23 cellular contexts compared by ENCODE assay signal in genomic region chr6:155265843-155266535, GRCh38. TPM values are rescaled to one million over a fixed set of nuclear protein-coding genes. Genes with fewer than 3 reads are reported as not detected.
A peak's percentile ranks its signal among the peaks of the same experiment; 100 is the strongest.
DNase-seq lines count a peak whose midpoint lies in the region; ATAC-seq and TF ChIP-seq lines count a peak whose summit lies in the region.
"Had no signal": no experiment of that assay in that cellular context is flagged by ENCODE, and none has a peak within 500 bp of the region (broad histone marks: within the 10 kb centered on the region; RNA-seq: fewer than 3 reads in every experiment).

No MANE protein-coding gene starts in this region.

- no peak overlapping the region for H3K23ac ChIP-seq in IMR-90 (ENCODE audit: low read depth, low read length)
- no peak overlapping the region for H3K23ac ChIP-seq in mesenchymal stem cell (ENCODE audit: low read length in 2 of 2)

- no peak overlapping the region for H2BK20ac ChIP-seq in IMR-90 (ENCODE audit: low read depth, low read length)

- no peak overlapping the region for H4K8ac ChIP-seq in IMR-90 (ENCODE audit: low read depth in 2 of 2, low read length in 2 of 2)
- no peak overlapping the region for H4K8ac ChIP-seq in mesenchymal stem cell (ENCODE audit: low read length)

- no peak overlapping the region for H3K4me2 ChIP-seq in IMR-90 (ENCODE audit: low read depth, low read length)
- H3K4me2 ChIP-seq in mammary epithelial cell (ENCODE audit: insufficient read depth, low read depth, low read length): no peak overlapping the region
- H3K4me2 ChIP-seq in mesenchymal stem cell (ENCODE audit: low read length, poor library complexity, severe bottlenecking): no peak overlapping the region

- H3K27ac ChIP-seq in IMR-90 (ENCODE audit: insufficient read depth, low read length) (no peak overlapping the region), mammary epithelial cell (ENCODE audit: insufficient read depth, low read depth, low read length) (no peak overlapping the region), mesenchymal stem cell (ENCODE audit: low read length, poor library complexity, severe bottlenecking) (no peak overlapping the region)
- H3K27ac ChIP-seq: prostate gland, tibial artery had no signal

- no peak overlapping the region for H2AK9ac ChIP-seq in IMR-90 (replicated peaks; ENCODE audit: low read depth, low read length, poor library complexity)

- no peak overlapping the region for H3K56ac ChIP-seq in IMR-90 (ENCODE audit: extremely low read depth, insufficient read depth, low read length)

- H3K79me1 ChIP-seq in IMR-90 (ENCODE audit: low read depth in 1 of 2, low read length in 2 of 2) (peaks cover 13 to 41% of the 10 kb centered on the region in 2 experiments), mesenchymal stem cell (replicated peaks; ENCODE audit: low read length, poor library complexity, severe bottlenecking) (peaks cover 22% of the 10 kb centered on the region)

- in situ Hi-C loops in IMR-90 (cut with MboI; ENCODE audit: low sequenced_read_pairs): no loop called here
- in situ Hi-C loops in mammary epithelial cell (cut with MboI; ENCODE audit: low sequenced_read_pairs in 2 of 2): no loop called here

- H3K18ac ChIP-seq in IMR-90 (ENCODE audit: low read depth, low read length): no peak overlapping the region
- no peak overlapping the region for H3K18ac ChIP-seq in mesenchymal stem cell (ENCODE audit: low read depth in 1 of 2, low read length in 2 of 2)

- H3K27me3 ChIP-seq in IMR-90 (ENCODE audit: control insufficient read depth, insufficient read depth, low read length): no peaks in the 10 kb centered on the region
- no peaks in the 10 kb centered on the region for H3K27me3 ChIP-seq in mammary epithelial cell (ENCODE audit: insufficient read depth, low read length)
- no peaks in the 10 kb centered on the region for H3K27me3 ChIP-seq in mesenchymal stem cell (ENCODE audit: control insufficient read depth in 1 of 2, insufficient read depth in 1 of 2, low read length in 2 of 2)
- H3K27me3 ChIP-seq: heart left ventricle, tibial artery had no signal

- intact Hi-C loops in IMR-90 (cut with micrococcal nuclease): no loop called here
- intact Hi-C loops in mammary epithelial cell (cut with micrococcal nuclease): loop anchor here (5.0 kb wide), 1 partner anchor 89 kb away; no protein-coding TSS in a partner anchor

- H3K79me2 ChIP-seq in mammary epithelial cell (ENCODE audit: insufficient read depth, low read length): peaks cover 43% of the 10 kb centered on the region

- dilution Hi-C loops in IMR-90 (cut with HindIII; ENCODE audit: low sequenced_read_pairs, unreplicated experiment) (no loop called here), mammary epithelial cell (cut with HindIII; ENCODE audit: low sequenced_read_pairs) (no loop called here)

- POLR2A ChIA-PET in IMR-90 (lab: Charles Lee; ENCODE audit: unreplicated experiment): interaction anchor here (0.6 kb wide), 1 partner anchor 469 kb away, joined by 21 read pairs; no protein-coding TSS in a partner anchor

- no peak for TF ChIP-seq POLR2A in IMR-90 (IDR thresholded peaks at IDR 0.05; ENCODE audit: low read depth, low read length)

- no peak overlapping the region for H3K9ac ChIP-seq in IMR-90 (ENCODE audit: low read depth, low read length)
- no peak overlapping the region for H3K9ac ChIP-seq in mammary epithelial cell (ENCODE audit: insufficient read depth, low read length)
- H3K9ac ChIP-seq in mesenchymal stem cell (ENCODE audit: low read length): no peak overlapping the region

- H3K4me1 ChIP-seq in IMR-90 (ENCODE audit: control insufficient read depth, insufficient read depth, low read length) (peaks cover 2% of the 10 kb centered on the region; the same call in 1 of the 2 replicates), mammary epithelial cell (ENCODE audit: insufficient read depth, low read length) (peaks cover 10% of the 10 kb centered on the region), mesenchymal stem cell (ENCODE audit: control insufficient read depth, insufficient read depth, low read depth, low read length) (no peaks in the 10 kb centered on the region)
- H3K4me1 ChIP-seq: prostate gland, tibial artery had no signal

- DNase-seq in ELR (ENCODE audit: low read depth) (peak; percentile 38), IMR-90 (no peak), mammary epithelial cell (no peak), mesenchymal stem cell (no peak), DMS53 (lab: John Stamatoyannopoulos, UW) (no peak), NAMALWA (ENCODE audit: low spot score) (no peak)
- DNase-seq: activated CD8-positive, alpha-beta T cell treated with anti-CD3 and anti-CD28 coated beads, Interleukin-2, amount 10 ng/mL, durations not matched to agents 7 days and 5 days; activated gamma-delta T cell; activated T-cell treated with anti-CD3 and anti-CD28 coated beads for 4 hours; CD8-positive, alpha-beta memory T cell; GF-D8; heart left ventricle; NCI-H1436; OCI-M1; SHP77; stimulated activated naive CD8-positive, alpha-beta T cell treated with anti-CD3 and anti-CD28 coated beads, Interleukin-15, amount 100 ng/mL, for 72 hours; T-helper 1 cell; tibial artery had no signal

- H3K4ac ChIP-seq in IMR-90 (ENCODE audit: low read depth, low read length) (no peak overlapping the region), mesenchymal stem cell (ENCODE audit: low read depth in 1 of 2, low read length in 2 of 2) (no peak overlapping the region)

- H2AFZ ChIP-seq in IMR-90 (replicated peaks; ENCODE audit: low read length, poor library complexity) (no peak overlapping the region), mammary epithelial cell (ENCODE audit: low read depth, low read length) (no peak overlapping the region), mesenchymal stem cell (ENCODE audit: low read depth, low read length) (no peak overlapping the region)

- H2BK15ac ChIP-seq in IMR-90 (ENCODE audit: low read depth, low read length) (no peak overlapping the region), mesenchymal stem cell (ENCODE audit: low read depth, poor library complexity, severe bottlenecking) (no peak overlapping the region)

- no TSS peak for BruUV-seq in IMR-90 (replicated peaks; lab: Mats Ljungman, UMichigan)
- BruUV-seq in mammary epithelial cell (replicated peaks; lab: Mats Ljungman, UMichigan): no TSS peak

- H4K20me1 ChIP-seq in IMR-90 (ENCODE audit: insufficient read depth, low read length): no peaks in the 10 kb centered on the region
- H4K20me1 ChIP-seq in mammary epithelial cell (ENCODE audit: insufficient read depth, low read length): no peaks in the 10 kb centered on the region

- no peak overlapping the region for H4K5ac ChIP-seq in IMR-90 (ENCODE audit: low read depth, low read length)

- TF ChIP-seq CTCF in IMR-90 (conservative IDR thresholded peaks at IDR 0.05; ENCODE audit: low read depth, low read length): 0 out of 2 replicates have a peak, but pooled peaks have one; percentile 3
- TF ChIP-seq CTCF in mammary epithelial cell (conservative IDR thresholded peaks at IDR 0.05 in 1 of 2, IDR thresholded peaks at IDR 0.05 in 1 of 2; ENCODE audit: extremely low read depth in 1 of 2, insufficient read depth in 1 of 2, low read depth in 1 of 2, low read length in 2 of 2): peak; percentile 12 to 29

- WGBS in IMR-90 (ENCODE audit: extremely low coverage in 2 of 2, insufficient read length in 1 of 2), 2 experiments: no CpG with 5 or more reads among the region's 4 CpGs
- WGBS in mammary epithelial cell (ENCODE audit: low coverage, missing lambda C conversion rate): 64% methylated on average over 4 of the region's 4 CpGs
- WGBS in mesenchymal stem cell: 88% methylated on average over 4 of the region's 4 CpGs

- H2AK5ac ChIP-seq in IMR-90 (ENCODE audit: low read depth, low read length) (no peak overlapping the region), mesenchymal stem cell (ENCODE audit: low read length, severe bottlenecking) (no peak overlapping the region)

- H3K14ac ChIP-seq in IMR-90 (replicated peaks; ENCODE audit: low read depth, low read length) (no peak overlapping the region), mesenchymal stem cell (ENCODE audit: low read length in 2 of 2) (no peak overlapping the region)

- no peak for TF ChIP-seq RAD21 in IMR-90 (IDR thresholded peaks at IDR 0.05; ENCODE audit: low read length)

- H3K4me3 ChIP-seq in IMR-90 (ENCODE audit: insufficient read depth, low read depth, low read length) (no peak overlapping the region), mammary epithelial cell (replicated peaks in 1 of 3; ENCODE audit: insufficient read depth in 1 of 3, low read depth in 2 of 3, low read length in 3 of 3) (no peak overlapping the region), mesenchymal stem cell (ENCODE audit: insufficient read depth in 1 of 2, low read depth in 1 of 2, low read length in 2 of 2) (no peak overlapping the region)
- H3K4me3 ChIP-seq: heart left ventricle, prostate gland, tibial artery had no signal

- no peak overlapping the region for H2BK120ac ChIP-seq in IMR-90 (ENCODE audit: low read depth, low read length)
- no peak overlapping the region for H2BK120ac ChIP-seq in mesenchymal stem cell (ENCODE audit: low read depth, low read length)

- H4K91ac ChIP-seq in IMR-90 (ENCODE audit: insufficient read depth, low read depth, low read length): no peak overlapping the region
- peak overlapping the region; percentile 32 for H4K91ac ChIP-seq in mesenchymal stem cell (ENCODE audit: low read length)

- no peak overlapping the region for H2BK12ac ChIP-seq in mesenchymal stem cell (ENCODE audit: low read length in 2 of 2)

- H3K36me3 ChIP-seq in IMR-90 (ENCODE audit: control insufficient read depth, insufficient read depth, low read length) (peaks cover 2% of the 10 kb centered on the region), mammary epithelial cell (ENCODE audit: insufficient read depth, low read length) (peaks cover 10% of the 10 kb centered on the region), mesenchymal stem cell (ENCODE audit: control insufficient read depth in 1 of 2, insufficient read depth in 2 of 2, low read depth in 1 of 2, low read length in 2 of 2) (peaks cover 4 to 6% of the 10 kb centered on the region in 2 experiments)
- H3K36me3 ChIP-seq: prostate gland, tibial artery had no signal

- H3K9me3 ChIP-seq in IMR-90 (ENCODE audit: control insufficient read depth, insufficient read depth, low read length) (no peaks in the 10 kb centered on the region), mammary epithelial cell (replicated peaks; ENCODE audit: insufficient read depth, low read length) (no peaks in the 10 kb centered on the region), mesenchymal stem cell (ENCODE audit: control insufficient read depth, low read length) (no peaks in the 10 kb centered on the region)
- H3K9me3 ChIP-seq: heart left ventricle, prostate gland, tibial artery had no signal

- no peak for ATAC-seq in IMR-90 (ENCODE audit: low read depth)
- no peak for ATAC-seq in GM21576 (IDR thresholded peaks at IDR 0.05; ENCODE audit: unreplicated experiment)
- no peak for ATAC-seq in GM19324 (IDR thresholded peaks at IDR 0.05; ENCODE audit: low FRiP score, unreplicated experiment)
- ATAC-seq: activated CD8-positive, alpha-beta T cell treated with anti-CD3 and anti-CD28 coated beads, Interleukin-2, amount 10 ng/mL, durations not matched to agents 7 days and 5 days; heart left ventricle; stimulated activated naive CD8-positive, alpha-beta T cell treated with anti-CD3 and anti-CD28 coated beads, Interleukin-15, amount 100 ng/mL, for 72 hours had no signal

- peaks cover 10% of the 10 kb centered on the region for H3K9me1 ChIP-seq in IMR-90 (ENCODE audit: insufficient read depth, low read length)

- CTCF ChIA-PET in IMR-90 (lab: Yijun Ruan, JAX): interaction anchor here (0.5 to 0.8 kb wide), 2 partner anchors 63 to 81 kb away, joined by 3 read pairs; no protein-coding TSS in a partner anchor
- CTCF ChIA-PET in mammary epithelial cell (lab: Charles Lee; ENCODE audit: low non-redundant PET): no interaction called here

- no peak overlapping the region for H2BK5ac ChIP-seq in IMR-90 (ENCODE audit: low read depth, low read length, poor library complexity, severe bottlenecking)
- no peak overlapping the region for H2BK5ac ChIP-seq in mesenchymal stem cell (ENCODE audit: low read depth, low read length, poor library complexity, severe bottlenecking)

RNA-seq across cellular contexts. Expression of gene CLDN20, which starts 2.2 kb away (rescaled TPM):
- total RNA-seq in IMR-90 (2012; rRNA removed): not detected in 2 replicates
- polyA plus RNA-seq in IMR-90 (2012; rRNA removed): not detected in 2 replicates
- polyA plus RNA-seq in IMR-90 (2012; cell fraction: cytosol; rRNA removed): 0.03 TPM in 1 of 2 replicates, not detected in the other
- 0.10 TPM in 1 of 2 replicates, not detected in the other for polyA plus RNA-seq in IMR-90 (2012; cell fraction: nucleus; rRNA removed; ENCODE audit: low replicate concordance)
- under 1 TPM in 1 of 2 donors, not detected in 1; 0.26 TPM for total RNA-seq in mammary epithelial cell
- not detected for polyA plus RNA-seq in mammary epithelial cell
- not detected for polyA minus RNA-seq in mammary epithelial cell
- 0.10 TPM for polyA plus RNA-seq in mesenchymal stem cell (2013, experiment 1 of 2)
- polyA plus RNA-seq in mesenchymal stem cell (2013, experiment 2 of 2): not detected
- total RNA-seq: activated CD8-positive, alpha-beta T cell treated with anti-CD3 and anti-CD28 coated beads, Interleukin-2, amount 10 ng/mL, durations not matched to agents 7 days and 5 days; CD8-positive, alpha-beta memory T cell; H4; heart left ventricle; NCI-H460; prostate gland had no signal
- polyA plus RNA-seq: CD8-positive, alpha-beta memory T cell had no signal

RNA-seq across cellular contexts. Expression of gene TFB1M, which starts 48.3 kb away (rescaled TPM):
- total RNA-seq in IMR-90 (2012; rRNA removed) (22.4 and 28.1 TPM in 2 replicates), mammary epithelial cell (10 to 100 TPM; 17.0 to 42.7 TPM)
- polyA plus RNA-seq in IMR-90 (2012; rRNA removed) (17.5 and 18.1 TPM in 2 replicates), mammary epithelial cell (32.0 TPM)
- polyA plus RNA-seq in IMR-90 (2012; cell fraction: cytosol; rRNA removed): 6.0 and 9.4 TPM in 2 replicates
- polyA plus RNA-seq in IMR-90 (2012; cell fraction: nucleus; rRNA removed; ENCODE audit: low replicate concordance): 5.7 and 34.9 TPM in 2 replicates
- 30.9 TPM for polyA minus RNA-seq in mammary epithelial cell
- 69.5 TPM for polyA plus RNA-seq in mesenchymal stem cell (2013, experiment 1 of 2)
- 67.3 TPM for polyA plus RNA-seq in mesenchymal stem cell (2013, experiment 2 of 2)
